Comparison of ENCODE assay signal across 26 cellular contexts in the genomic region with DNA sequence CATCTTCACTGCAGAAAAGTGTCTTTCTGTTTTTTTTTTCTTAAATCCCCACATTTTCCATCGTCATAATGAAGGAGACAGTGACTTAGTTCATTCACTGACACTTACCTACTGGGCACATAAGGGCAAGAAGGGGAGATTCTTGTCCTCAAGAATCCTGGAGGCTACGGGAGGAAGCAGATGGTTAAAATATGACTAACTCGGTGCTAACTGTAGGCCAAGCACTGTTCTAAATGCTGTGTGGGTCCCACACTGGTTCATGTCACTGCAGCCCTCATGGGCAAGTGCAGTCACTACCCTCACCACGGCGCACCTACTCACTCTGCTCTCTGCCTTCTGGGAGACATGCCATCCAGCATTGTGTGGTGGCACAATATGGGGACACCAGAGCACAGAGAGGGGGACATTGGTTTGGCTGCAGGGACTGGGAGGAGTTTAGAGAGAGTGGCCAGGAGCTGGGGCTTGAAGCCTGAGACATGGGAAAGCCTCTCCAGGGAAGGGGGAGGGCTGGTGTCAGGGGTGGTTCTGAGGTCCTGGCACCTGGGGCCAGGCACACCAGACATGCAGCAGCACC.
"Had no signal": no experiment of that assay in that cellular context is flagged by ENCODE, and none has a peak within 500 bp of the region (broad histone marks: within the 10 kb centered on the region; RNA-seq: fewer than 3 reads in every experiment).

No MANE protein-coding gene starts in this region.

- H3K4me3 ChIP-seq: left lung, lower lobe of right lung, psoas muscle, skin epidermis, stomach, testis, thyroid gland, transverse colon, upper lobe of right lung, uterus had no signal

- H3K27ac ChIP-seq: left lung, lower lobe of right lung, parathyroid adenoma, psoas muscle, skin epidermis, stomach, testis, thyroid gland, transverse colon, upper lobe of right lung, uterus had no signal

- H3K79me2 ChIP-seq: parathyroid adenoma had no signal

- DNase-seq: hippocampal formation; kidney; left colon; left lung; lower lobe of right lung; mammary epithelial cell; mesenchymal stem cell; naive B cell; natural killer cell; nephron progenitor cell; nucleus accumbens; psoas muscle; stimulated activated CD4-positive, alpha-beta T cell treated with anti-CD3 and anti-CD28 coated beads, Interleukin-12 subunit alpha, Interleukin-12 subunit beta, amount 100 ng/mL, for 4 hours; stimulated activated CD4-positive, alpha-beta T cell treated with anti-CD3 and anti-CD28 coated beads, Interleukin-15, amount 100 ng/mL, for 24 hours; stimulated activated CD4-positive, alpha-beta T cell treated with anti-CD3 and anti-CD28 coated beads, Interleukin-2, amount 100 ng/mL, for 24 hours; stimulated activated CD4-positive, alpha-beta T cell treated with anti-CD3 and anti-CD28 coated beads, Interleukin-4, amount 100 ng/mL, for 1 hour; stimulated activated naive B cell treated with anti-CD40 and anti-IgM and Interleukin-4, amounts not matched to agents 10 μg/mL and 1 μg/mL and 100 μg/mL, for 72 hours; stimulated activated naive CD8-positive, alpha-beta T cell treated with anti-CD3 and anti-CD28 coated beads, Interleukin-15, Interleukin-2, amounts not matched to agents 100 U/mL and 50 U/mL, for 24 hours; stomach; testis; thyroid gland; transverse colon; upper lobe of right lung; uterus had no signal

- H3K36me3 ChIP-seq: left lung, lower lobe of right lung, stomach, thyroid gland, transverse colon, upper lobe of right lung, uterus had no signal

- H3K27me3 ChIP-seq: testis, thyroid gland, transverse colon, upper lobe of right lung, uterus had no signal

- H3K9me3 ChIP-seq: left lung, lower lobe of right lung, psoas muscle, stomach, testis, thyroid gland, transverse colon, upper lobe of right lung, uterus had no signal

- H2AFZ ChIP-seq: parathyroid adenoma had no signal

- H3K9ac ChIP-seq: parathyroid adenoma had no signal

- FAIRE-seq: kidney had no signal

- H3K4me1 ChIP-seq: lower lobe of right lung, parathyroid adenoma, psoas muscle, stomach, testis, thyroid gland, transverse colon, upper lobe of right lung, uterus had no signal
